24 cellular contexts compared by ENCODE assay signal in genomic region chr2:52959801-52960200, GRCh38.
"Had no signal": no experiment of that assay in that cellular context is flagged by ENCODE, and none has a peak within 500 bp of the region (broad histone marks: within the 10 kb centered on the region; RNA-seq: fewer than 3 reads in every experiment).

No MANE protein-coding gene starts in this region.

- DNase-seq: stimulated activated CD4-positive, alpha-beta T cell treated with anti-CD3 and anti-CD28 coated beads, Interleukin-2, amount 100 ng/mL, for 48 hours; stimulated activated CD4-positive, alpha-beta T cell treated with anti-CD3 and anti-CD28 coated beads, Interleukin-4, amount 100 ng/mL, for 1 hour; stimulated activated CD4-positive, alpha-beta T cell treated with anti-CD3 and anti-CD28 coated beads, Interleukin-4, amount 100 ng/mL, for 24 hours; stimulated activated CD4-positive, alpha-beta T cell treated with anti-CD3 and anti-CD28 coated beads, Interleukin-4, amount 100 ng/mL, for 4 hours; stimulated activated CD8-positive, alpha-beta memory T cell treated with anti-CD3 and anti-CD28 coated beads, Interleukin-4, amount 100 ng/mL, for 48 hours; stimulated activated naive B cell treated with anti-CD40 and anti-IgM and Interleukin-4, amounts not matched to agents 10 μg/mL and 1 μg/mL and 100 μg/mL, for 72 hours; stimulated activated naive CD4-positive, alpha-beta T cell; stimulated activated naive CD4-positive, alpha-beta T cell treated with Interleukin-2 at 50 U/mL for 16 hours; stimulated activated naive CD8-positive, alpha-beta T cell treated with anti-CD3 and anti-CD28 coated beads, Interleukin-15, amount 100 ng/mL, for 72 hours; stimulated activated naive CD8-positive, alpha-beta T cell treated with anti-CD3 and anti-CD28 coated beads, Interleukin-15, Interleukin-2, amounts not matched to agents 100 U/mL and 50 U/mL, for 24 hours; stomach; substantia nigra; testis; thyroid gland; tibial artery; transverse colon; trophoblast cell; upper lobe of left lung; upper lobe of right lung; uterus had no signal

- H3K36me3 Mint-ChIP-seq: stimulated activated effector memory CD8-positive, alpha-beta T cell treated with anti-CD3 and anti-CD28 coated beads, Interleukin-12 subunit alpha, Interleukin-12 subunit beta, amount 100 ng/mL, for 72 hours; stimulated activated memory B cell treated with anti-CD40 and anti-IgM and Interleukin-4, amounts not matched to agents 10 μg/mL and 1 μg/mL and 100 μg/mL, for 72 hours; stimulated activated naive B cell treated with anti-CD40 and anti-IgM and Interleukin-4, amounts not matched to agents 10 μg/mL and 1 μg/mL and 100 μg/mL, for 72 hours; type B pancreatic cell had no signal

- H3K4me3 Mint-ChIP-seq: stimulated activated effector memory CD8-positive, alpha-beta T cell treated with anti-CD3 and anti-CD28 coated beads, Interleukin-12 subunit alpha, Interleukin-12 subunit beta, amount 100 ng/mL, for 72 hours; stimulated activated memory B cell treated with anti-CD40 and anti-IgM and Interleukin-4, amounts not matched to agents 10 μg/mL and 1 μg/mL and 100 μg/mL, for 72 hours; stimulated activated naive B cell treated with anti-CD40 and anti-IgM and Interleukin-4, amounts not matched to agents 10 μg/mL and 1 μg/mL and 100 μg/mL, for 72 hours; stimulated activated naive CD8-positive, alpha-beta T cell treated with anti-CD3 and anti-CD28 coated beads, Interleukin-15, amount 100 ng/mL, for 72 hours; stimulated activated naive CD8-positive, alpha-beta T cell treated with anti-CD3 and anti-CD28 coated beads, Interleukin-15, Interleukin-2, amounts not matched to agents 100 ng/mL and 50 ng/mL, for 24 hours; type B pancreatic cell had no signal

- H3K9me3 Mint-ChIP-seq: type B pancreatic cell had no signal

- H3K27me3 Mint-ChIP-seq: stimulated activated memory B cell treated with anti-CD40 and anti-IgM and Interleukin-4, amounts not matched to agents 10 μg/mL and 1 μg/mL and 100 μg/mL, for 72 hours; stimulated activated naive B cell treated with anti-CD40 and anti-IgM and Interleukin-4, amounts not matched to agents 10 μg/mL and 1 μg/mL and 100 μg/mL, for 72 hours; stimulated activated naive CD8-positive, alpha-beta T cell treated with anti-CD3 and anti-CD28 coated beads, Interleukin-15, amount 100 ng/mL, for 72 hours; stimulated activated naive CD8-positive, alpha-beta T cell treated with anti-CD3 and anti-CD28 coated beads, Interleukin-15, Interleukin-2, amounts not matched to agents 100 ng/mL and 50 ng/mL, for 24 hours; type B pancreatic cell had no signal

- ATAC-seq: stimulated activated effector memory CD8-positive, alpha-beta T cell treated with anti-CD3 and anti-CD28 coated beads, Interleukin-12 subunit alpha, Interleukin-12 subunit beta, amount 100 ng/mL, for 72 hours; stimulated activated memory B cell treated with anti-CD40 and anti-IgM and Interleukin-4, amounts not matched to agents 10 μg/mL and 1 μg/mL and 100 μg/mL, for 72 hours; stimulated activated naive B cell treated with anti-CD40 and anti-IgM and Interleukin-4, amounts not matched to agents 10 μg/mL and 1 μg/mL and 100 μg/mL, for 72 hours; stimulated activated naive CD8-positive, alpha-beta T cell treated with anti-CD3 and anti-CD28 coated beads, Interleukin-15, amount 100 ng/mL, for 72 hours; stimulated activated naive CD8-positive, alpha-beta T cell treated with anti-CD3 and anti-CD28 coated beads, Interleukin-15, Interleukin-2, amounts not matched to agents 100 U/mL and 50 U/mL, for 24 hours; upper lobe of right lung had no signal

- H3K4me1 Mint-ChIP-seq: stimulated activated effector memory CD8-positive, alpha-beta T cell treated with anti-CD3 and anti-CD28 coated beads, Interleukin-12 subunit alpha, Interleukin-12 subunit beta, amount 100 ng/mL, for 72 hours; stimulated activated memory B cell treated with anti-CD40 and anti-IgM and Interleukin-4, amounts not matched to agents 10 μg/mL and 1 μg/mL and 100 μg/mL, for 72 hours; stimulated activated naive B cell treated with anti-CD40 and anti-IgM and Interleukin-4, amounts not matched to agents 10 μg/mL and 1 μg/mL and 100 μg/mL, for 72 hours; stimulated activated naive CD8-positive, alpha-beta T cell treated with anti-CD3 and anti-CD28 coated beads, Interleukin-15, amount 100 ng/mL, for 72 hours had no signal
